ENCODE assay signal across 13 cellular contexts in genomic region chr11:76237914-76238313, GRCh38. TPM values are rescaled to one million over a fixed set of nuclear protein-coding genes. Genes with fewer than 3 reads are reported as not detected.
DNase-seq lines count a peak whose midpoint lies in the region; ATAC-seq and TF ChIP-seq lines count a peak whose summit lies in the region.
"Had no signal": no experiment of that assay in that cellular context is flagged by ENCODE, and none has a peak within 500 bp of the region (broad histone marks: within the 10 kb centered on the region; RNA-seq: fewer than 3 reads in every experiment).

No MANE protein-coding gene starts in this region.

- H3K27me3 ChIP-seq in Loucy (ENCODE audit: insufficient read depth, low read length, poor library complexity, severe bottlenecking) (no peaks in the 10 kb centered on the region), colonic mucosa (no peaks in the 10 kb centered on the region), upper lobe of right lung (no peaks in the 10 kb centered on the region)
- H3K27me3 ChIP-seq: uterus had no signal

- peak; percentile 25; the same call in 1 of the 2 replicates for TF ChIP-seq CTCF in Loucy (conservative IDR thresholded peaks at IDR 0.05; ENCODE audit: low read length)
- no peak for TF ChIP-seq CTCF in colonic mucosa (IDR thresholded peaks at IDR 0.05)
- TF ChIP-seq CTCF in upper lobe of right lung (IDR thresholded peaks at IDR 0.05): peak; percentile 21

- peaks cover 2% of the 10 kb centered on the region for H3K36me3 Mint-ChIP-seq in activated CD4-positive, alpha-beta T cell treated with anti-CD3 and anti-CD28 coated beads, Interleukin-2, amount 10 ng/mL, durations not matched to agents 24 days and 14 days (ENCODE audit: low read depth)

- peaks cover 13% of the 10 kb centered on the region for H3K27me3 Mint-ChIP-seq in activated CD4-positive, alpha-beta T cell treated with anti-CD3 and anti-CD28 coated beads, Interleukin-2, amount 10 ng/mL, durations not matched to agents 24 days and 14 days

- H3K9ac ChIP-seq in Loucy (ENCODE audit: low read depth, low read length, poor library complexity, severe bottlenecking) (no peak overlapping the region), colonic mucosa (ENCODE audit: low read depth in 2 of 2, low read length in 2 of 2) (no peak overlapping the region)

- H3F3A ChIP-seq in Loucy (ENCODE audit: low read depth): peaks cover 3% of the 10 kb centered on the region

- H3K27ac ChIP-seq in colonic mucosa (no peak overlapping the region), upper lobe of right lung (no peak overlapping the region)
- H3K27ac ChIP-seq: uterus had no signal

- ATAC-seq in upper lobe of right lung: no peak

- H3K4me1 ChIP-seq in Loucy (ENCODE audit: insufficient read depth, low read length, poor library complexity, severe bottlenecking): peaks cover 28% of the 10 kb centered on the region
- H3K4me1 ChIP-seq in colonic mucosa: no peaks in the 10 kb centered on the region
- peaks cover 3% of the 10 kb centered on the region for H3K4me1 ChIP-seq in upper lobe of right lung
- H3K4me1 ChIP-seq: Caco-2 had no signal

- H3K4me1 Mint-ChIP-seq in activated CD4-positive, alpha-beta T cell treated with anti-CD3 and anti-CD28 coated beads, Interleukin-2, amount 10 ng/mL, durations not matched to agents 24 days and 14 days: peaks cover 27% of the 10 kb centered on the region

- H3K4me2 ChIP-seq in Loucy (ENCODE audit: low read depth, low read length, poor library complexity, severe bottlenecking): no peak overlapping the region

- H3K27ac Mint-ChIP-seq in activated CD4-positive, alpha-beta T cell treated with anti-CD3 and anti-CD28 coated beads, Interleukin-2, amount 10 ng/mL, durations not matched to agents 24 days and 14 days: no peak overlapping the region
- H3K27ac Mint-ChIP-seq: T-helper 1 cell treated with Interleukin-12 subunit alpha and Interleukin-12 subunit beta and Interleukin-4 antibody, amounts not matched to agents 30 μg/mL and 1 μg/mL, for 36 hours had no signal

- H2AFZ ChIP-seq in Loucy (ENCODE audit: low read length): no peak overlapping the region

- intact Hi-C loops in activated CD4-positive, alpha-beta T cell treated with anti-CD3 and anti-CD28 coated beads, Interleukin-2, amount 10 ng/mL, durations not matched to agents 24 days and 14 days (cut with micrococcal nuclease): loop anchor here (5.0 to 10.0 kb wide), 2 partner anchors 421 to 567 kb away; partner anchors contain the start of gene UVRAG
- intact Hi-C loops in colonic mucosa (cut with DNase I) (no loop called here), upper lobe of right lung (cut with DNase I) (no loop called here)

- H3K36me3 ChIP-seq in Loucy (ENCODE audit: insufficient read depth, low read length) (no peaks in the 10 kb centered on the region), colonic mucosa (no peaks in the 10 kb centered on the region), upper lobe of right lung (no peaks in the 10 kb centered on the region)
- H3K36me3 ChIP-seq: uterus had no signal

- peak; percentile 61 for DNase-seq in activated CD4-positive, alpha-beta T cell treated with anti-CD3 and anti-CD28 coated beads, Interleukin-2, amount 10 ng/mL, durations not matched to agents 24 days and 14 days
- DNase-seq in activated CD4-positive, alpha-beta T cell treated with anti-CD3 and anti-CD28 coated beads for 4 hours: no peak
- peak; percentile 26 for DNase-seq in colonic mucosa
- DNase-seq in upper lobe of right lung: no peak
- no peak for DNase-seq in COLO829 (ENCODE audit: low spot score)
- no peak for DNase-seq in NOMO-1 (lab: John Stamatoyannopoulos, UW; ENCODE audit: unreplicated experiment in 2 of 2)
- no peak for DNase-seq in AML-193 (lab: John Stamatoyannopoulos, UW)
- DNase-seq: activated effector memory CD4-positive, alpha-beta T cell treated with Interleukin-2 at 50 U/mL for 16 hours; NCI-H187 treated with DMSO at 0.1 percent for 48 hours; uterus had no signal

- no peak overlapping the region for H3K4me3 ChIP-seq in Loucy (ENCODE audit: low read length, poor library complexity, severe bottlenecking)
- no peak overlapping the region for H3K4me3 ChIP-seq in colonic mucosa
- H3K4me3 ChIP-seq in upper lobe of right lung: no peak overlapping the region
- H3K4me3 ChIP-seq: uterus had no signal

- no peaks in the 10 kb centered on the region for H4K20me1 ChIP-seq in Loucy (ENCODE audit: insufficient read depth, low read length, poor library complexity, severe bottlenecking)

- H3K9me3 ChIP-seq in Loucy (ENCODE audit: insufficient read depth, low read depth, low read length) (no peaks in the 10 kb centered on the region), colonic mucosa (no peaks in the 10 kb centered on the region), upper lobe of right lung (no peaks in the 10 kb centered on the region)
- H3K9me3 ChIP-seq: Caco-2, uterus had no signal

- no peaks in the 10 kb centered on the region for H3K79me2 ChIP-seq in Loucy (ENCODE audit: insufficient read depth, low read length)

- H3K9me3 Mint-ChIP-seq in activated CD4-positive, alpha-beta T cell treated with anti-CD3 and anti-CD28 coated beads, Interleukin-2, amount 10 ng/mL, durations not matched to agents 24 days and 14 days: no peaks in the 10 kb centered on the region
- H3K9me3 Mint-ChIP-seq: T-helper 1 cell treated with Interleukin-12 subunit alpha and Interleukin-12 subunit beta and Interleukin-4 antibody, amounts not matched to agents 30 μg/mL and 1 μg/mL, for 36 hours had no signal

- H3K4me3 Mint-ChIP-seq in activated CD4-positive, alpha-beta T cell treated with anti-CD3 and anti-CD28 coated beads, Interleukin-2, amount 10 ng/mL, durations not matched to agents 24 days and 14 days: no peak overlapping the region
- H3K4me3 Mint-ChIP-seq: T-helper 1 cell treated with Interleukin-12 subunit alpha and Interleukin-12 subunit beta and Interleukin-4 antibody, amounts not matched to agents 30 μg/mL and 1 μg/mL, for 36 hours had no signal

- no peaks in the 10 kb centered on the region for H3K9me2 ChIP-seq in Loucy (replicated peaks; ENCODE audit: low read depth, low read length)

RNA-seq across cellular contexts. Expression of gene WNT11, which starts 31.6 kb away (rescaled TPM):
- total RNA-seq in activated CD4-positive, alpha-beta T cell treated with anti-CD3 and anti-CD28 coated beads, Interleukin-2, amount 10 ng/mL, durations not matched to agents 24 days and 14 days: 0.69 and 1.2 TPM in 2 replicates
- total RNA-seq in colonic mucosa (1 to 10 TPM; 3.6 to 3.8 TPM), upper lobe of right lung (8.7 TPM)

Comparison
In these comparisons a context has a peak if more than half of its experiments do, and no peak if none do; other contexts are left out.
1. DNase-seq: peak in activated CD4-positive, alpha-beta T cell treated with anti-CD3 and anti-CD28 coated beads, Interleukin-2, amount 10 ng/mL, durations not matched to agents 24 days and 14 days (single experiment) and colonic mucosa (single experiment); none in activated CD4-positive, alpha-beta T cell treated with anti-CD3 and anti-CD28 coated beads for 4 hours (0 of 2), upper lobe of right lung (single experiment), COLO829 (single experiment), NOMO-1 (0 of 2) and AML-193 (0 of 2).